ENCODE assay signal across 1 cellular context in the genomic region with DNA sequence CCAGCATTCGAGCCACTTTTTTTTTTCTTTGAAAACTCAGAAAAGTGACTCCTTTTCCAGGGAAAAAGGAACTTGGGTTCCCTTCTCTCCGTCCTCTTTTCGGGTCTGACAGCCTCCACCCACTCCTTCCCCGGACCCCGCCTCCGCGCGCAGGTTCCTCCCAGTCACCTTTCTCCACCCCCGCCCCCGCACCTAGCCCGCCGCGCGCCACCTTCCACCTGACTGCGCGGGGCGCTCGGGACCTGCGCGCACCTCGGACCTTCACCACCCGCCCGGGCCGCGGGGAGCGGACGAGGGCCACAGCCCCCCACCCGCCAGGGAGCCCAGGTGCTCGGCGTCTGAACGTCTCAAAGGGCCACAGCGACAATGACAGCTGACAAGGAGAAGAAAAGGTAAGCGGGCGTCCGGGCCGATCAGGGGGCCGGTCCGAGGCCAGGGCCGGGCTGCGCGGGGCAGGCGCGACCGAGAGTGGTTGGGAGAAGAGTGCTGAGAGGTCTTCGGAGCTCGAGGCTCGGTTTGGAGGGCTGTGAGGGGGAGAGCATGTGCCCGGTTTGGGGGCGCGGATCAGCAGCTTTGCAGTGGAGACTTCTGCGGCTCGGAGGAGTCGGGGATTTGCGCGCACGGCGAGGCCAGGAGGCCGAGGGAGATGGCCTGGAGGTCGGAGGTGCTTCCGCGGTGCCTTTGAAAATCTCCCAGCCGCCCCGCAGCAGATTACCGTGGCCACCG.
TF ChIP-seq lines count a peak whose summit lies in the region.

No MANE protein-coding gene starts in this region.

TF ChIP-seq in GM12878, 131 proteins besides CTCF, POLR2A, EP300 and RAD21 (continues in another document):
- TF ChIP-seq CBX3 (IDR thresholded peaks at IDR 0.05; ENCODE audit: borderline replicate concordance, low read depth) (no peak), MYB (IDR thresholded peaks at IDR 0.05; ENCODE audit: borderline replicate concordance, low read depth, low read length) (no peak), CBX5 (IDR thresholded peaks at IDR 0.05; ENCODE audit: low read depth) (no peak), SREBF2 (IDR thresholded peaks at IDR 0.05; ENCODE audit: low read length) (no peak), NR2C1 (IDR thresholded peaks at IDR 0.05) (no peak), EGR1 (IDR thresholded peaks at IDR 0.05; ENCODE audit: borderline replicate concordance in 1 of 2, low read depth in 2 of 2, low read length in 2 of 2) (peak in 1 of 2 experiments; percentile 92; a peak in 2 of 3 replicates), ASH2L (IDR thresholded peaks at IDR 0.05; ENCODE audit: borderline replicate concordance, low read depth) (no peak), FOXK2 (IDR thresholded peaks at IDR 0.05) (no peak), NFYA (IDR thresholded peaks at IDR 0.05; ENCODE audit: borderline replicate concordance, low read depth, low read length) (no peak), RCOR1 (conservative IDR thresholded peaks at IDR 0.05; ENCODE audit: low read depth, low read length) (no peak), HDGF (IDR thresholded peaks at IDR 0.05) (no peak), EED (IDR thresholded peaks at IDR 0.05; ENCODE audit: low read depth) (no peak), LARP7 (IDR thresholded peaks at IDR 0.05) (0 out of 2 replicates have a peak, but pooled peaks have one; percentile 24), YBX1 (IDR thresholded peaks at IDR 0.05) (no peak), TBL1XR1 (IDR thresholded peaks at IDR 0.05; ENCODE audit: low read depth, low read length) (no peak), CREM (IDR thresholded peaks at IDR 0.05; ENCODE audit: low read depth) (no peak), CHD1 (IDR thresholded peaks at IDR 0.05; ENCODE audit: low read depth, low read length) (no peak), IKZF2 (IDR thresholded peaks at IDR 0.05) (peak in 1 of 2 experiments; percentile 13; a peak in 1 of 4 replicates), ZNF207 (IDR thresholded peaks at IDR 0.05; ENCODE audit: borderline replicate concordance) (no peak), SUZ12 (IDR thresholded peaks at IDR 0.05; ENCODE audit: unreplicated experiment) (peak; percentile 94), ZSCAN29 (IDR thresholded peaks at IDR 0.05) (no peak), TARDBP (IDR thresholded peaks at IDR 0.05; ENCODE audit: borderline replicate concordance) (no peak), GATAD2B (conservative IDR thresholded peaks at IDR 0.05; ENCODE audit: low read depth) (peak; percentile 15; the same call in 1 of the 2 replicates), MEF2A (IDR thresholded peaks at IDR 0.05; ENCODE audit: insufficient read depth, low read depth, low read length) (no peak), RUNX3 (IDR thresholded peaks at IDR 0.05; ENCODE audit: low read length) (no peak), BHLHE40 (IDR thresholded peaks at IDR 0.05; ENCODE audit: borderline replicate concordance in 1 of 2, low read depth in 2 of 2, low read length in 1 of 2) (peak in 1 of 2 experiments; percentile 20; a peak in 2 of 4 replicates), MYC (IDR thresholded peaks at IDR 0.05; ENCODE audit: insufficient read depth, insufficient read length, insufficient replicate concordance, low read length, severe bottlenecking) (no peak), SREBF1 (IDR thresholded peaks at IDR 0.05; ENCODE audit: low read length) (no peak), ZNF384 (IDR thresholded peaks at IDR 0.05; ENCODE audit: borderline replicate concordance, low read depth, low read length) (no peak), PML (IDR thresholded peaks at IDR 0.05; ENCODE audit: low read length) (no peak), MXI1 (IDR thresholded peaks at IDR 0.05; ENCODE audit: low read depth, low read length) (no peak), CEBPB (IDR thresholded peaks at IDR 0.05; ENCODE audit: borderline replicate concordance in 1 of 2, low read depth in 2 of 2, low read length in 2 of 2) (no peak), DPF2 (IDR thresholded peaks at IDR 0.05) (peak; percentile 13; the same call in 1 of the 2 replicates), WRNIP1 (IDR thresholded peaks at IDR 0.05; ENCODE audit: borderline replicate concordance, low read depth, low read length) (no peak), ZNF217 (IDR thresholded peaks at IDR 0.05) (no peak)
- TF ChIP-seq, protein P1, sequence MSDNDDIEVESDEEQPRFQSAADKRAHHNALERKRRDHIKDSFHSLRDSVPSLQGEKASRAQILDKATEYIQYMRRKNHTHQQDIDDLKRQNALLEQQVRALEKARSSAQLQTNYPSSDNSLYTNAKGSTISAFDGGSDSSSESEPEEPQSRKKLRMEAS (IDR thresholded peaks at IDR 0.05; ENCODE audit: low read depth, low read length) = no peak
- TF ChIP-seq, protein P2, sequence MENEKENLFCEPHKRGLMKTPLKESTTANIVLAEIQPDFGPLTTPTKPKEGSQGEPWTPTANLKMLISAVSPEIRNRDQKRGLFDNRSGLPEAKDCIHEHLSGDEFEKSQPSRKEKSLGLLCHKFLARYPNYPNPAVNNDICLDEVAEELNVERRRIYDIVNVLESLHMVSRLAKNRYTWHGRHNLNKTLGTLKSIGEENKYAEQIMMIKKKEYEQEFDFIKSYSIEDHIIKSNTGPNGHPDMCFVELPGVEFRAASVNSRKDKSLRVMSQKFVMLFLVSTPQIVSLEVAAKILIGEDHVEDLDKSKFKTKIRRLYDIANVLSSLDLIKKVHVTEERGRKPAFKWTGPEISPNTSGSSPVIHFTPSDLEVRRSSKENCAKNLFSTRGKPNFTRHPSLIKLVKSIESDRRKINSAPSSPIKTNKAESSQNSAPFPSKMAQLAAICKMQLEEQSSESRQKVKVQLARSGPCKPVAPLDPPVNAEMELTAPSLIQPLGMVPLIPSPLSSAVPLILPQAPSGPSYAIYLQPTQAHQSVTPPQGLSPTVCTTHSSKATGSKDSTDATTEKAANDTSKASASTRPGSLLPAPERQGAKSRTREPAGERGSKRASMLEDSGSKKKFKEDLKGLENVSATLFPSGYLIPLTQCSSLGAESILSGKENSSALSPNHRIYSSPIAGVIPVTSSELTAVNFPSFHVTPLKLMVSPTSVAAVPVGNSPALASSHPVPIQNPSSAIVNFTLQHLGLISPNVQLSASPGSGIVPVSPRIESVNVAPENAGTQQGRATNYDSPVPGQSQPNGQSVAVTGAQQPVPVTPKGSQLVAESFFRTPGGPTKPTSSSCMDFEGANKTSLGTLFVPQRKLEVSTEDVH (IDR thresholded peaks at IDR 0.05; ENCODE audit: low read depth, partially characterized antibody) = no peak
- TF ChIP-seq, protein P3, sequence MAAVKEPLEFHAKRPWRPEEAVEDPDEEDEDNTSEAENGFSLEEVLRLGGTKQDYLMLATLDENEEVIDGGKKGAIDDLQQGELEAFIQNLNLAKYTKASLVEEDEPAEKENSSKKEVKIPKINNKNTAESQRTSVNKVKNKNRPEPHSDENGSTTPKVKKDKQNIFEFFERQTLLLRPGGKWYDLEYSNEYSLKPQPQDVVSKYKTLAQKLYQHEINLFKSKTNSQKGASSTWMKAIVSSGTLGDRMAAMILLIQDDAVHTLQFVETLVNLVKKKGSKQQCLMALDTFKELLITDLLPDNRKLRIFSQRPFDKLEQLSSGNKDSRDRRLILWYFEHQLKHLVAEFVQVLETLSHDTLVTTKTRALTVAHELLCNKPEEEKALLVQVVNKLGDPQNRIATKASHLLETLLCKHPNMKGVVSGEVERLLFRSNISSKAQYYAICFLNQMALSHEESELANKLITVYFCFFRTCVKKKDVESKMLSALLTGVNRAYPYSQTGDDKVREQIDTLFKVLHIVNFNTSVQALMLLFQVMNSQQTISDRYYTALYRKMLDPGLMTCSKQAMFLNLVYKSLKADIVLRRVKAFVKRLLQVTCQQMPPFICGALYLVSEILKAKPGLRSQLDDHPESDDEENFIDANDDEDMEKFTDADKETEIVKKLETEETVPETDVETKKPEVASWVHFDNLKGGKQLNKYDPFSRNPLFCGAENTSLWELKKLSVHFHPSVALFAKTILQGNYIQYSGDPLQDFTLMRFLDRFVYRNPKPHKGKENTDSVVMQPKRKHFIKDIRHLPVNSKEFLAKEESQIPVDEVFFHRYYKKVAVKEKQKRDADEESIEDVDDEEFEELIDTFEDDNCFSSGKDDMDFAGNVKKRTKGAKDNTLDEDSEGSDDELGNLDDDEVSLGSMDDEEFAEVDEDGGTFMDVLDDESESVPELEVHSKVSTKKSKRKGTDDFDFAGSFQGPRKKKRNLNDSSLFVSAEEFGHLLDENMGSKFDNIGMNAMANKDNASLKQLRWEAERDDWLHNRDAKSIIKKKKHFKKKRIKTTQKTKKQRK (IDR thresholded peaks at IDR 0.05; ENCODE audit: low read depth, low read length) = no peak
- TF ChIP-seq, protein P4, sequence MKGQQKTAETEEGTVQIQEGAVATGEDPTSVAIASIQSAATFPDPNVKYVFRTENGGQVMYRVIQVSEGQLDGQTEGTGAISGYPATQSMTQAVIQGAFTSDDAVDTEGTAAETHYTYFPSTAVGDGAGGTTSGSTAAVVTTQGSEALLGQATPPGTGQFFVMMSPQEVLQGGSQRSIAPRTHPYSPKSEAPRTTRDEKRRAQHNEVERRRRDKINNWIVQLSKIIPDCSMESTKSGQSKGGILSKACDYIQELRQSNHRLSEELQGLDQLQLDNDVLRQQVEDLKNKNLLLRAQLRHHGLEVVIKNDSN (IDR thresholded peaks at IDR 0.05; ENCODE audit: borderline replicate concordance, extremely low read length, insufficient read depth, low read depth, low read length) = no peak
- TF ChIP-seq, protein P5, sequence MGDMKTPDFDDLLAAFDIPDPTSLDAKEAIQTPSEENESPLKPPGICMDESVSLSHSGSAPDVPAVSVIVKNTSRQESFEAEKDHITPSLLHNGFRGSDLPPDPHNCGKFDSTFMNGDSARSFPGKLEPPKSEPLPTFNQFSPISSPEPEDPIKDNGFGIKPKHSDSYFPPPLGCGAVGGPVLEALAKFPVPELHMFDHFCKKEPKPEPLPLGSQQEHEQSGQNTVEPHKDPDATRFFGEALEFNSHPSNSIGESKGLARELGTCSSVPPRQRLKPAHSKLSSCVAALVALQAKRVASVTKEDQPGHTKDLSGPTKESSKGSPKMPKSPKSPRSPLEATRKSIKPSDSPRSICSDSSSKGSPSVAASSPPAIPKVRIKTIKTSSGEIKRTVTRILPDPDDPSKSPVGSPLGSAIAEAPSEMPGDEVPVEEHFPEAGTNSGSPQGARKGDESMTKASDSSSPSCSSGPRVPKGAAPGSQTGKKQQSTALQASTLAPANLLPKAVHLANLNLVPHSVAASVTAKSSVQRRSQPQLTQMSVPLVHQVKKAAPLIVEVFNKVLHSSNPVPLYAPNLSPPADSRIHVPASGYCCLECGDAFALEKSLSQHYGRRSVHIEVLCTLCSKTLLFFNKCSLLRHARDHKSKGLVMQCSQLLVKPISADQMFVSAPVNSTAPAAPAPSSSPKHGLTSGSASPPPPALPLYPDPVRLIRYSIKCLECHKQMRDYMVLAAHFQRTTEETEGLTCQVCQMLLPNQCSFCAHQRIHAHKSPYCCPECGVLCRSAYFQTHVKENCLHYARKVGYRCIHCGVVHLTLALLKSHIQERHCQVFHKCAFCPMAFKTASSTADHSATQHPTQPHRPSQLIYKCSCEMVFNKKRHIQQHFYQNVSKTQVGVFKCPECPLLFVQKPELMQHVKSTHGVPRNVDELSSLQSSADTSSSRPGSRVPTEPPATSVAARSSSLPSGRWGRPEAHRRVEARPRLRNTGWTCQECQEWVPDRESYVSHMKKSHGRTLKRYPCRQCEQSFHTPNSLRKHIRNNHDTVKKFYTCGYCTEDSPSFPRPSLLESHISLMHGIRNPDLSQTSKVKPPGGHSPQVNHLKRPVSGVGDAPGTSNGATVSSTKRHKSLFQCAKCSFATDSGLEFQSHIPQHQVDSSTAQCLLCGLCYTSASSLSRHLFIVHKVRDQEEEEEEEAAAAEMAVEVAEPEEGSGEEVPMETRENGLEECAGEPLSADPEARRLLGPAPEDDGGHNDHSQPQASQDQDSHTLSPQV (IDR thresholded peaks at IDR 0.05) = no peak
- TF ChIP-seq, protein P6, sequence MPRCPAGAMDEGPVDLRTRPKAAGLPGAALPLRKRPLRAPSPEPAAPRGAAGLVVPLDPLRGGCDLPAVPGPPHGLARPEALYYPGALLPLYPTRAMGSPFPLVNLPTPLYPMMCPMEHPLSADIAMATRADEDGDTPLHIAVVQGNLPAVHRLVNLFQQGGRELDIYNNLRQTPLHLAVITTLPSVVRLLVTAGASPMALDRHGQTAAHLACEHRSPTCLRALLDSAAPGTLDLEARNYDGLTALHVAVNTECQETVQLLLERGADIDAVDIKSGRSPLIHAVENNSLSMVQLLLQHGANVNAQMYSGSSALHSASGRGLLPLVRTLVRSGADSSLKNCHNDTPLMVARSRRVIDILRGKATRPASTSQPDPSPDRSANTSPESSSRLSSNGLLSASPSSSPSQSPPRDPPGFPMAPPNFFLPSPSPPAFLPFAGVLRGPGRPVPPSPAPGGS (IDR thresholded peaks at IDR 0.05; ENCODE audit: borderline replicate concordance, insufficient read depth, low read depth, low read length, poor library complexity, severe bottlenecking) = no peak
- TF ChIP-seq, protein P7, sequence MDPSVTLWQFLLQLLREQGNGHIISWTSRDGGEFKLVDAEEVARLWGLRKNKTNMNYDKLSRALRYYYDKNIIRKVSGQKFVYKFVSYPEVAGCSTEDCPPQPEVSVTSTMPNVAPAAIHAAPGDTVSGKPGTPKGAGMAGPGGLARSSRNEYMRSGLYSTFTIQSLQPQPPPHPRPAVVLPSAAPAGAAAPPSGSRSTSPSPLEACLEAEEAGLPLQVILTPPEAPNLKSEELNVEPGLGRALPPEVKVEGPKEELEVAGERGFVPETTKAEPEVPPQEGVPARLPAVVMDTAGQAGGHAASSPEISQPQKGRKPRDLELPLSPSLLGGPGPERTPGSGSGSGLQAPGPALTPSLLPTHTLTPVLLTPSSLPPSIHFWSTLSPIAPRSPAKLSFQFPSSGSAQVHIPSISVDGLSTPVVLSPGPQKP (IDR thresholded peaks at IDR 0.05; ENCODE audit: low read depth, low read length) = no peak
- TF ChIP-seq, protein P8, sequence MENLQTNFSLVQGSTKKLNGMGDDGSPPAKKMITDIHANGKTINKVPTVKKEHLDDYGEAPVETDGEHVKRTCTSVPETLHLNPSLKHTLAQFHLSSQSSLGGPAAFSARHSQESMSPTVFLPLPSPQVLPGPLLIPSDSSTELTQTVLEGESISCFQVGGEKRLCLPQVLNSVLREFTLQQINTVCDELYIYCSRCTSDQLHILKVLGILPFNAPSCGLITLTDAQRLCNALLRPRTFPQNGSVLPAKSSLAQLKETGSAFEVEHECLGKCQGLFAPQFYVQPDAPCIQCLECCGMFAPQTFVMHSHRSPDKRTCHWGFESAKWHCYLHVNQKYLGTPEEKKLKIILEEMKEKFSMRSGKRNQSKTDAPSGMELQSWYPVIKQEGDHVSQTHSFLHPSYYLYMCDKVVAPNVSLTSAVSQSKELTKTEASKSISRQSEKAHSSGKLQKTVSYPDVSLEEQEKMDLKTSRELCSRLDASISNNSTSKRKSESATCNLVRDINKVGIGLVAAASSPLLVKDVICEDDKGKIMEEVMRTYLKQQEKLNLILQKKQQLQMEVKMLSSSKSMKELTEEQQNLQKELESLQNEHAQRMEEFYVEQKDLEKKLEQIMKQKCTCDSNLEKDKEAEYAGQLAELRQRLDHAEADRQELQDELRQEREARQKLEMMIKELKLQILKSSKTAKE (IDR thresholded peaks at IDR 0.05; ENCODE audit: low read depth, poor library complexity, severe bottlenecking) = no peak
- TF ChIP-seq, protein P9, sequence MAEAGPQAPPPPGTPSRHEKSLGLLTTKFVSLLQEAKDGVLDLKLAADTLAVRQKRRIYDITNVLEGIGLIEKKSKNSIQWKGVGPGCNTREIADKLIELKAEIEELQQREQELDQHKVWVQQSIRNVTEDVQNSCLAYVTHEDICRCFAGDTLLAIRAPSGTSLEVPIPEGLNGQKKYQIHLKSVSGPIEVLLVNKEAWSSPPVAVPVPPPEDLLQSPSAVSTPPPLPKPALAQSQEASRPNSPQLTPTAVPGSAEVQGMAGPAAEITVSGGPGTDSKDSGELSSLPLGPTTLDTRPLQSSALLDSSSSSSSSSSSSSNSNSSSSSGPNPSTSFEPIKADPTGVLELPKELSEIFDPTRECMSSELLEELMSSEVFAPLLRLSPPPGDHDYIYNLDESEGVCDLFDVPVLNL (IDR thresholded peaks at IDR 0.05; ENCODE audit: low read depth, low read length) = no peak
